In the genomic region with DNA sequence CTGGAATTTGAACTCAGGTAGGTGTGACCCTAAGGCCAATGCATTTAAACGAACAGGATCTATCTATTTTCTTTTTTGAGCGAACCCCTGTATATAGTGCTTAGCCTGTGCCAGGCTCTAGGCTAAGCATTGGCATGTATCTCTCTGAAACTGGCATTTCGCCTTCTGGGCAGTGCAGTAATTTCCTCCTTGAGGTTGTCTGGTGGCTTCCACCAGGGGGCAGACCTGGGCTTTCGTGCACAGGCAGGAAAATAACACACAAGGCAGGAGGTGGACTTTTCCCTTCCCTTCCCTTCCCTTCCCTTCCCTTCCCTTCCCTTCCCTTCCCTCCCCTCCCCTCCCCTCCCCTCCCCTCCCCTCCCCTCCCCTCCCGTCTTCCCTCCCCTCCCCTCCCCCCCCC, we compare ENCODE assay signal across 9 cellular contexts. TPM values are rescaled to one million over a fixed set of nuclear protein-coding genes. Genes with fewer than 3 reads are reported as not detected.
A peak's percentile ranks its signal among the peaks of the same experiment; 100 is the strongest.
DNase-seq lines count a peak whose midpoint lies in the region; ATAC-seq and TF ChIP-seq lines count a peak whose summit lies in the region.
"Had no signal": no experiment of that assay in that cellular context is flagged by ENCODE, and none has a peak within 500 bp of the region (broad histone marks: within the 10 kb centered on the region; RNA-seq: fewer than 3 reads in every experiment).

No MANE protein-coding gene starts in this region.

- no peak overlapping the region for H3K27ac Mint-ChIP-seq in activated naive CD4-positive, alpha-beta T cell treated with anti-CD3 and anti-CD28 coated beads for 36 hours
- no peak overlapping the region for H3K27ac Mint-ChIP-seq in glutamatergic neuron (ENCODE audit: unreplicated experiment)

- no peak overlapping the region for H3K27ac ChIP-seq in KMS-11
- no peak overlapping the region for H3K27ac ChIP-seq in upper lobe of right lung

- ATAC-seq in upper lobe of right lung (peak; percentile 94), HG02852 (IDR thresholded peaks at IDR 0.05; ENCODE audit: unreplicated experiment) (no peak)

- no peak overlapping the region for H3K9ac ChIP-seq in KMS-11

- no peak overlapping the region for H3K4me3 Mint-ChIP-seq in activated naive CD4-positive, alpha-beta T cell treated with anti-CD3 and anti-CD28 coated beads for 36 hours
- no peak overlapping the region for H3K4me3 Mint-ChIP-seq in glutamatergic neuron (ENCODE audit: unreplicated experiment)

- no peaks in the 10 kb centered on the region for H3K9me3 ChIP-seq in upper lobe of right lung

- intact Hi-C loops in activated naive CD4-positive, alpha-beta T cell treated with anti-CD3 and anti-CD28 coated beads for 36 hours (cut with micrococcal nuclease), result loop anchor here (1.0 to 5.0 kb wide), 4 partner anchors 64 to 703 kb away; partner anchors contain the start of gene PLK1
- intact Hi-C loops in upper lobe of right lung (cut with DNase I), result no loop called here

- H3K4me2 ChIP-seq in KMS-11, result no peak overlapping the region

- H3K27me3 Mint-ChIP-seq in activated naive CD4-positive, alpha-beta T cell treated with anti-CD3 and anti-CD28 coated beads for 36 hours (ENCODE audit: low read depth), result no peaks in the 10 kb centered on the region
- peaks cover 2% of the 10 kb centered on the region for H3K27me3 Mint-ChIP-seq in glutamatergic neuron (ENCODE audit: unreplicated experiment)

- no peaks in the 10 kb centered on the region for H4K20me1 ChIP-seq in KMS-11 (ENCODE audit: insufficient read depth)

- no peak overlapping the region for H3K4me3 ChIP-seq in KMS-11 (IDR thresholded peaks at IDR 0.05; ENCODE audit: insufficient read depth, low read depth, low read length)
- H3K4me3 ChIP-seq in upper lobe of right lung, result no peak overlapping the region

- H3K27me3 ChIP-seq in KMS-11 (ENCODE audit: insufficient read depth, low read depth) (no peaks in the 10 kb centered on the region; the same call in 1 of the 2 replicates), upper lobe of right lung (no peaks in the 10 kb centered on the region)

- H3K4me1 ChIP-seq in KMS-11 (ENCODE audit: low read depth, poor library complexity, severe bottlenecking) (peaks cover 4% of the 10 kb centered on the region), upper lobe of right lung (peaks cover 4% of the 10 kb centered on the region)

- no peaks in the 10 kb centered on the region for H3K9me3 Mint-ChIP-seq in activated naive CD4-positive, alpha-beta T cell treated with anti-CD3 and anti-CD28 coated beads for 36 hours
- H3K9me3 Mint-ChIP-seq in glutamatergic neuron (ENCODE audit: unreplicated experiment), result no peaks in the 10 kb centered on the region

- peak; percentile 74 for TF ChIP-seq CTCF in KMS-11 (conservative IDR thresholded peaks at IDR 0.05; ENCODE audit: low read depth, low read length)
- peak; percentile 70 for TF ChIP-seq CTCF in glutamatergic neuron (IDR thresholded peaks at IDR 0.05; ENCODE audit: partially characterized antibody, unreplicated experiment)
- TF ChIP-seq CTCF in upper lobe of right lung (IDR thresholded peaks at IDR 0.05), result peak; percentile 67

- peak; percentile 28 for DNase-seq in DMS114 treated with DMSO at 0.1 percent for 48 hours (lab: John Stamatoyannopoulos, UW; ENCODE audit: unreplicated experiment)
- DNase-seq in SK-N-DZ (ENCODE audit: low spot score), result peak; percentile 38
- DNase-seq in activated naive CD4-positive, alpha-beta T cell treated with anti-CD3 and anti-CD28 coated beads for 36 hours, result peak; percentile 85
- DNase-seq in glutamatergic neuron, result peak; percentile 86
- DNase-seq in pons (ENCODE audit: low spot score), result peak; percentile 84
- DNase-seq in upper lobe of right lung, result peak; percentile 86

- H3K79me2 ChIP-seq in KMS-11 (ENCODE audit: insufficient read depth, low read depth), result no peaks in the 10 kb centered on the region

- H3K4me1 Mint-ChIP-seq in activated naive CD4-positive, alpha-beta T cell treated with anti-CD3 and anti-CD28 coated beads for 36 hours (ENCODE audit: low read depth), result peaks cover 12% of the 10 kb centered on the region
- H3K4me1 Mint-ChIP-seq in glutamatergic neuron (ENCODE audit: low read depth, unreplicated experiment), result no peaks in the 10 kb centered on the region

- peak overlapping the region; percentile 24; the same call in 1 of the 2 replicates for H2AFZ ChIP-seq in KMS-11 (ENCODE audit: low read depth)

- no peaks in the 10 kb centered on the region for H3K36me3 Mint-ChIP-seq in activated naive CD4-positive, alpha-beta T cell treated with anti-CD3 and anti-CD28 coated beads for 36 hours (ENCODE audit: low read depth)
- H3K36me3 Mint-ChIP-seq in glutamatergic neuron (ENCODE audit: unreplicated experiment), result no peaks in the 10 kb centered on the region

- H3K36me3 ChIP-seq in KMS-11 (ENCODE audit: insufficient read depth) (no peaks in the 10 kb centered on the region), upper lobe of right lung (no peaks in the 10 kb centered on the region)

- CTCF ChIA-PET in activated naive CD4-positive, alpha-beta T cell treated with anti-CD3 and anti-CD28 coated beads for 36 hours (lab: Charles Lee), result interaction anchor here (0.6 to 9.5 kb wide), 15 partner anchors 9 to 394 kb away, joined by 3 to 195 read pairs (median 3); no protein-coding TSS in a partner anchor

RNA-seq across cellular contexts. Expression of gene PRKCB, which starts 34.4 kb away (rescaled TPM):
- 0.06 and 0.10 TPM in 2 replicates for polyA plus RNA-seq in SK-N-DZ (2014; cell fraction: cytosol; rRNA removed)
- polyA plus RNA-seq in SK-N-DZ (2014; cell fraction: nucleus; rRNA removed), result 0.14 TPM in 1 of 2 replicates, not detected in the other
- 10 to 100 TPM; 37.1 to 38.9 TPM for total RNA-seq in activated naive CD4-positive, alpha-beta T cell treated with anti-CD3 and anti-CD28 coated beads for 36 hours
- total RNA-seq in glutamatergic neuron (ENCODE audit: unreplicated experiment) (0.69 TPM), upper lobe of right lung (25.2 TPM)

RNA-seq across cellular contexts. Expression of gene CHP2, which starts 46.6 kb away (rescaled TPM):
- not detected in 2 replicates for polyA plus RNA-seq in SK-N-DZ (2014; cell fraction: cytosol; rRNA removed)
- polyA plus RNA-seq in SK-N-DZ (2014; cell fraction: nucleus; rRNA removed), result not detected in 2 replicates
- total RNA-seq in activated naive CD4-positive, alpha-beta T cell treated with anti-CD3 and anti-CD28 coated beads for 36 hours, result not detected
- not detected for total RNA-seq in glutamatergic neuron (ENCODE audit: unreplicated experiment)
- not detected for total RNA-seq in upper lobe of right lung
- total RNA-seq: T-helper 2 cell treated with Interferon-gamma antibody and Interleukin-4, amounts not matched to agents 100 ng/mL and 5 ng/mL, for 36 hours had no signal

Comparison
In these comparisons a context has a peak if more than half of its experiments do, and no peak if none do; other contexts are left out.
1. DNase-seq: peak in every context shown above with its lines; median percentile 86 in glutamatergic neuron; 86 in upper lobe of right lung; 85 in activated naive CD4-positive, alpha-beta T cell treated with anti-CD3 and anti-CD28 coated beads for 36 hours; 84 in pons; 38 in SK-N-DZ; 28 in DMS114 treated with DMSO at 0.1 percent for 48 hours.
2. RNA of gene PRKCB, which starts 34.4 kb away (total RNA-seq): 37.1 to 38.9 TPM in activated naive CD4-positive, alpha-beta T cell treated with anti-CD3 and anti-CD28 coated beads for 36 hours and 25.2 TPM in upper lobe of right lung (single experiment); 0.69 TPM in glutamatergic neuron (single experiment); every median in the first group is over 10 times any median in the second.
3. Peak in every context shown above with its lines, with median percentiles within 50 percentile points of each other: CTCF ChIP-seq.